In genomic region chr10:122861724-122862161, GRCh38 we compare ENCODE assay signal across 17 cellular contexts. TPM values are rescaled to one million over a fixed set of nuclear protein-coding genes. Genes with fewer than 3 reads are reported as not detected.
A peak's percentile ranks its signal among the peaks of the same experiment; 100 is the strongest.
DNase-seq lines count a peak whose midpoint lies in the region; ATAC-seq and TF ChIP-seq lines count a peak whose summit lies in the region.
"Had no signal": no experiment of that assay in that cellular context is flagged by ENCODE, and none has a peak within 500 bp of the region (broad histone marks: within the 10 kb centered on the region; RNA-seq: fewer than 3 reads in every experiment).

No MANE protein-coding gene starts in this region.

- TF ChIP-seq CTCF in cardiac fibroblast (IDR thresholded peaks at IDR 0.05; ENCODE audit: low read depth, low read length), result no peak

- ATAC-seq in GM18907 (IDR thresholded peaks at IDR 0.05; ENCODE audit: unreplicated experiment) (no peak), HG03280 (IDR thresholded peaks at IDR 0.05; ENCODE audit: unreplicated experiment) (no peak)
- ATAC-seq: left ventricle myocardium superior, T-cell had no signal

- H3K4me3 ChIP-seq in cardiac fibroblast (replicated peaks in 1 of 2; ENCODE audit: low read depth in 2 of 2, low read length in 2 of 2), result no peak overlapping the region
- H3K4me3 ChIP-seq: vagina had no signal

- DNase-seq in AG20443 (ENCODE audit: low spot score) (peak; percentile 63), NCI-H460 (ENCODE audit: extremely low read depth, low read depth) (peak; percentile 41), cardiac fibroblast (ENCODE audit: low read depth in 2 of 2) (peak; percentile 59 to 86), kidney glomerular epithelial cell (lab: John Stamatoyannopoulos, UW) (peak; percentile 72), T1000 (lab: John Stamatoyannopoulos, UW) (no peak), NCI-H2171 treated with DMSO at 0.1 percent for 48 hours (lab: John Stamatoyannopoulos, UW) (no peak)
- DNase-seq: activated CD4-positive, alpha-beta T cell treated with anti-CD3 and anti-CD28 coated beads, Interleukin-2, amount 50 U/mL, for 1 hour; activated effector memory CD4-positive, alpha-beta T cell treated with Interleukin-2 at 50 U/mL for 16 hours; C1 segment of cervical spinal cord; left ventricle myocardium superior; NCI-H1105; NCI-H69; T-cell had no signal

RNA-seq across cellular contexts. Expression of gene CUZD1, which starts 16.1 kb away (rescaled TPM):
- 1.6 and 2.2 TPM in 2 replicates for total RNA-seq in NCI-H460 (2014; rRNA removed; shearing (Covaris generic))
- 3.2 TPM in 2 replicates for polyA plus RNA-seq in NCI-H460 (2014; cell fraction: nucleus; rRNA removed)
- total RNA-seq: vagina had no signal

RNA-seq across cellular contexts. Expression of gene FAM24B, which starts 17.6 kb away (rescaled TPM):
- 34.9 and 36.3 TPM in 2 replicates for total RNA-seq in NCI-H460 (2014; rRNA removed; shearing (Covaris generic))
- polyA plus RNA-seq in NCI-H460 (2014; cell fraction: nucleus; rRNA removed), result 34.6 and 38.4 TPM in 2 replicates
- total RNA-seq: vagina had no signal

RNA-seq across cellular contexts. Expression of gene FAM24A, which starts 48.7 kb away (rescaled TPM):
- not detected in 2 replicates for total RNA-seq in NCI-H460 (2014; rRNA removed; shearing (Covaris generic))
- not detected in 2 replicates for polyA plus RNA-seq in NCI-H460 (2014; cell fraction: nucleus; rRNA removed)
- total RNA-seq: left ventricle myocardium superior, omental fat pad, T-cell, vagina had no signal

Comparison
In these comparisons a context has a peak if more than half of its experiments do, and no peak if none do; other contexts are left out.
1. DNase-seq: peak in AG20443 (single experiment), NCI-H460 (single experiment), cardiac fibroblast (2 of 2) and kidney glomerular epithelial cell (single experiment); none in T1000 (single experiment) and NCI-H2171 treated with DMSO at 0.1 percent for 48 hours (single experiment).